In the genomic region with DNA sequence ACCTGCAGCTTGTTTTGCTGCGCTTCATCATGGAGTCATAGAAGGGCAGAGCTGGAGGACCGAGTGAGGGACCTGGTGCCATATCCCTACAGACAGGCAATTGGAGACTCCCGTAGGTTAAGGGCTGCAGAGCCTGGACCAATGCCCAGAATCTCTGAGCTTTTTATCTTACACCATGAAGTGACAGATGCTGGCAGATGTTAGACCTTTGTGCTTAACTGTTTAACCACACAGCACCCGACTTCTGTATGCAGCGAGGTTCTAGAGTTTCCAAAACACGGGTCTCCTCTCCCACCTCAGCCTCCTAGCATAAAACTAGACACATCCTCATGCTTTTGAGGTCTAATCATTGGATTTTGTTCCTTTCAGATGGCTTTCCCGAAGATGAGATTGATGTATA, we compare ENCODE assay signal across 11 cellular contexts. TPM values are rescaled to one million over a fixed set of nuclear protein-coding genes. Genes with fewer than 3 reads are reported as not detected.
DNase-seq lines count a peak whose midpoint lies in the region; ATAC-seq, FAIRE-seq and TF ChIP-seq lines count a peak whose summit lies in the region.
"Had no signal": no experiment of that assay in that cellular context is flagged by ENCODE, and none has a peak within 500 bp of the region (broad histone marks: within the 10 kb centered on the region; RNA-seq: fewer than 3 reads in every experiment).

No MANE protein-coding gene starts in this region.

- H3K9ac ChIP-seq in K562 (ENCODE audit: insufficient read depth in 1 of 2, low read depth in 2 of 2, low read length in 2 of 2), result no peak overlapping the region
- no peak overlapping the region for H3K9ac ChIP-seq in kidney (ENCODE audit: low read length in 2 of 2)

- H3K79me2 ChIP-seq in K562 (ENCODE audit: control insufficient read depth, insufficient read depth, low read length), result no peaks in the 10 kb centered on the region

- no peak for TF ChIP-seq EP300 in K562 (IDR thresholded peaks at IDR 0.05; ENCODE audit: low read length)

- no peak overlapping the region for H3K4me3 ChIP-seq in K562
- no peak overlapping the region for H3K4me3 ChIP-seq in kidney (ENCODE audit: low read length in 2 of 2)
- H3K4me3 ChIP-seq: spleen had no signal

- ATAC-seq in K562 (peak; percentile 39; the same call in 2 of the 3 replicates), GM18873 (IDR thresholded peaks at IDR 0.05; ENCODE audit: low FRiP score, unreplicated experiment) (no peak)

- BruUV-seq in Calu3 (replicated peaks; lab: Mats Ljungman, UMichigan) (no TSS peak), K562 (replicated peaks; lab: Mats Ljungman, UMichigan) (no TSS peak)

- H3K27ac ChIP-seq in K562 (ENCODE audit: extremely low read depth, low read depth, low read length), result no peak overlapping the region
- peak overlapping the region in 1 of 2 donors; percentile 13 for H3K27ac ChIP-seq in kidney (ENCODE audit: low read depth in 2 of 2, low read length in 2 of 2)
- H3K27ac ChIP-seq: spleen had no signal

- WGBS in K562 (ENCODE audit: insufficient coverage, low coverage, missing lambda C conversion rate), result under 1% methylated on average over 7 of the region's 7 CpGs

- FAIRE-seq in K562 (lab: Jason Lieb, UNC) (peak; percentile 15), kidney (lab: Jason Lieb, UNC) (no peak)

- H3K9me1 ChIP-seq in K562 (ENCODE audit: control insufficient read depth, insufficient read depth, low read length), result no peaks in the 10 kb centered on the region

- H2AFZ ChIP-seq in K562 (ENCODE audit: low read depth, low read length), result no peak overlapping the region

- H3K4me1 ChIP-seq in K562 (replicated peaks in 1 of 2; ENCODE audit: control insufficient read depth in 2 of 2, insufficient read depth in 2 of 2, low read length in 2 of 2) (no peaks in the 10 kb centered on the region), kidney (ENCODE audit: control insufficient read depth in 1 of 2, insufficient read depth in 1 of 2, low read depth in 1 of 2, low read length in 2 of 2) (peaks cover 0 to 4% of the 10 kb centered on the region in 2 donors)

- no peaks in the 10 kb centered on the region for H3K27me3 Mint-ChIP-seq in Calu3 (ENCODE audit: unreplicated experiment)

- H4K20me1 ChIP-seq in K562 (replicated peaks; ENCODE audit: control insufficient read depth, insufficient read depth, low read length), result no peaks in the 10 kb centered on the region

- no peak for TF ChIP-seq POLR2A in K562 (conservative IDR thresholded peaks at IDR 0.05)

- peak overlapping the region; percentile 79 for H3K4me3 Mint-ChIP-seq in Calu3 (ENCODE audit: low read depth, unreplicated experiment)
- H3K4me3 Mint-ChIP-seq: activated naive CD4-positive, alpha-beta T cell treated with anti-CD3 and anti-CD28 coated beads, Interleukin-2, amount 50 U/mL, for 24 hours had no signal

- TF ChIP-seq CTCF in Calu3 (IDR thresholded peaks at IDR 0.05; ENCODE audit: unreplicated experiment) (no peak), K562 (IDR thresholded peaks at IDR 0.05 in 2 of 3, conservative IDR thresholded peaks at IDR 0.05 in 1 of 3; ENCODE audit: insufficient read depth in 2 of 3, low read depth in 1 of 3, low read length in 3 of 3) (no peak), kidney (IDR thresholded peaks at IDR 0.05; ENCODE audit: borderline replicate concordance, extremely low read depth, insufficient read depth) (no peak)

- H3K36me3 ChIP-seq in K562 (ENCODE audit: control insufficient read depth, insufficient read depth, low read length) (no peaks in the 10 kb centered on the region), kidney (ENCODE audit: control insufficient read depth in 1 of 2, insufficient read depth in 2 of 2, low read length in 2 of 2) (no peaks in the 10 kb centered on the region)
- H3K36me3 ChIP-seq: spleen had no signal

- H3K27ac Mint-ChIP-seq in Calu3 (ENCODE audit: unreplicated experiment), result peak overlapping the region; percentile 72
- H3K27ac Mint-ChIP-seq: activated naive CD4-positive, alpha-beta T cell treated with anti-CD3 and anti-CD28 coated beads, Interleukin-2, amount 50 U/mL, for 24 hours had no signal

- CTCF ChIA-PET in Calu3 (lab: Charles Lee) (interaction anchor here (0.8 to 1.6 kb wide), 2 partner anchors 9 to 26 kb away, joined by 5 to 6 read pairs; no protein-coding TSS in a partner anchor), K562 (lab: Yijun Ruan, JAX; ENCODE audit: low intra/inter-chr PET ratio) (no interaction called here)

- peaks cover 60% of the 10 kb centered on the region for H3K36me3 Mint-ChIP-seq in Calu3 (ENCODE audit: insufficient read depth, unreplicated experiment)
- H3K36me3 Mint-ChIP-seq: activated naive CD4-positive, alpha-beta T cell treated with anti-CD3 and anti-CD28 coated beads, Interleukin-2, amount 50 U/mL, for 24 hours had no signal

- no peaks in the 10 kb centered on the region for H3K9me3 Mint-ChIP-seq in Calu3 (ENCODE audit: low read depth, unreplicated experiment)
- H3K9me3 Mint-ChIP-seq: activated naive CD4-positive, alpha-beta T cell treated with anti-CD3 and anti-CD28 coated beads, Interleukin-2, amount 50 U/mL, for 24 hours had no signal

- POLR2A ChIA-PET in K562 (lab: Yijun Ruan, JAX), result interaction anchor here (0.7 to 1.1 kb wide), 2 partner anchors 58 to 150 kb away, joined by 3 to 4 read pairs; no protein-coding TSS in a partner anchor

- H3K4me2 ChIP-seq in K562 (ENCODE audit: insufficient read depth, low read length), result no peak overlapping the region

- in situ Hi-C loops in K562 (cut with MboI), result no loop called here

- no peak for DNase-seq in Calu3
- DNase-seq in NCI-H128 (lab: John Stamatoyannopoulos, UW; ENCODE audit: unreplicated experiment), result peak; percentile 36
- peak in 1 of 4 experiments; percentile 21 for DNase-seq in K562 (ENCODE audit: extremely low read depth in 1 of 4, low spot score in 3 of 4)
- DNase-seq in mucosa of gallbladder (ENCODE audit: low spot score), result peak; percentile 61
- no peak for DNase-seq in SKM-1 (lab: John Stamatoyannopoulos, UW; ENCODE audit: unreplicated experiment)
- DNase-seq in kidney, result no peak
- DNase-seq in central memory CD4-positive, alpha-beta T cell, result no peak
- DNase-seq: spleen had no signal

- peaks cover 41% of the 10 kb centered on the region for H3K4me1 Mint-ChIP-seq in Calu3 (ENCODE audit: low read depth, unreplicated experiment)
- H3K4me1 Mint-ChIP-seq: activated naive CD4-positive, alpha-beta T cell treated with anti-CD3 and anti-CD28 coated beads, Interleukin-2, amount 50 U/mL, for 24 hours had no signal

- H3K9me3 ChIP-seq in K562 (replicated peaks; ENCODE audit: control insufficient read depth, insufficient read depth, low read depth, low read length), result no peaks in the 10 kb centered on the region
- no peaks in the 10 kb centered on the region for H3K9me3 ChIP-seq in kidney (ENCODE audit: control insufficient read depth in 1 of 2, low read length in 2 of 2)
- H3K9me3 ChIP-seq: spleen had no signal

- H3K27me3 ChIP-seq in K562 (ENCODE audit: control insufficient read depth in 2 of 2, insufficient read depth in 2 of 2, low read length in 2 of 2), result peaks cover 13 to 51% of the 10 kb centered on the region in 2 experiments; a peak in 4 of 5 replicates

- intact Hi-C loops in Calu3 (cut with micrococcal nuclease; ENCODE audit: unreplicated experiment), result no loop called here
- intact Hi-C loops in K562 (cut with micrococcal nuclease), result no loop called here
- intact Hi-C loops in kidney (cut with DNase I), result no loop called here

- TF ChIP-seq RAD21 in K562 (CRISPR knock-in tag; conservative IDR thresholded peaks at IDR 0.05 in 1 of 2, IDR thresholded peaks at IDR 0.05 in 1 of 2), result no peak

TF ChIP-seq in K562, 482 proteins besides CTCF, POLR2A, EP300 and RAD21:
- TF ChIP-seq BCOR (IDR thresholded peaks at IDR 0.05), result no peak

RNA-seq across cellular contexts. Expression of gene B3GALT5, which starts 47.5 kb away (rescaled TPM):
- total RNA-seq in Calu3 (2022) (40.8 and 48.2 TPM in 2 replicates), K562 (2014; rRNA removed) (not detected in 2 replicates), K562 (2014; rRNA removed; fragmentation: Illumina TruSeq; extraction: Trizol) (not detected in 2 replicates), K562 (2015; rRNA removed; fragmentation: Illumina TruSeq; extraction: Trizol) (not detected in 2 replicates), K562 (2021) (0.02 and 0.09 TPM in 2 replicates), mucosa of gallbladder (48.7 TPM), kidney (5.6 TPM)
- total RNA-seq in K562 (2011; cell fraction: chromatin; rRNA removed; ENCODE audit: low replicate concordance), result not detected in 2 replicates
- not detected in 2 replicates for total RNA-seq in K562 (2011; cell fraction: nucleolus; rRNA removed)
- total RNA-seq in K562 (2011; cell fraction: nucleoplasm; rRNA removed), result not detected in 2 replicates
- polyA plus RNA-seq in K562 (2011; rRNA removed) (not detected in 2 replicates), K562 (2014; fragmentation: Illumina TruSeq; extraction: Trizol) (not detected in 2 replicates), K562 (2014; fragmentation: Nextera tagmentation; extraction: Ambion mirVana) (not detected), K562 (2014; rRNA removed) (not detected in 2 replicates), kidney (ENCODE audit: insufficient read depth, low read depth, low replicate concordance) (0.24 TPM)
- polyA plus RNA-seq in K562 (2011; cell fraction: cytosol; rRNA removed), result not detected in 2 replicates
- not detected in 2 replicates for polyA plus RNA-seq in K562 (2011; cell fraction: nucleus; rRNA removed)
- polyA plus RNA-seq in K562 (2012), result 0.04 TPM in 1 of 2 replicates, not detected in the other
- not detected in 2 replicates for polyA minus RNA-seq in K562 (2011; rRNA and poly(A)+ RNA removed)
- polyA minus RNA-seq in K562 (2011; cell fraction: cytosol; rRNA and poly(A)+ RNA removed), result not detected in 2 replicates
- polyA minus RNA-seq in K562 (2011; cell fraction: nucleus; rRNA and poly(A)+ RNA removed), result not detected in 2 replicates
- total RNA-seq: T-helper 1 cell treated with Interleukin-12 subunit alpha and Interleukin-12 subunit beta and Interleukin-4 antibody, amounts not matched to agents 30 ng/mL and 1 ng/mL, for 36 hours had no signal

Comparison
In these comparisons a context has a peak if more than half of its experiments do, and no peak if none do; other contexts are left out.
1. DNase-seq: peak in NCI-H128 (single experiment) and mucosa of gallbladder (single experiment); none in Calu3 (single experiment), SKM-1 (single experiment), kidney (single experiment) and central memory CD4-positive, alpha-beta T cell (single experiment).